Comparison of ENCODE assay signal across 25 cellular contexts in genomic region chr4:148437439-148437838, GRCh38. TPM values are rescaled to one million over a fixed set of nuclear protein-coding genes. Genes with fewer than 3 reads are reported as not detected.
DNase-seq lines count a peak whose midpoint lies in the region; ATAC-seq, FAIRE-seq and TF ChIP-seq lines count a peak whose summit lies in the region.
"Had no signal": no experiment of that assay in that cellular context is flagged by ENCODE, and none has a peak within 500 bp of the region (broad histone marks: within the 10 kb centered on the region; RNA-seq: fewer than 3 reads in every experiment).

No MANE protein-coding gene starts in this region.

- no peak overlapping the region for H2BK5ac ChIP-seq in mesendoderm (ENCODE audit: low read length)

- in situ Hi-C loops in HepG2 (cut with HindIII; ENCODE audit: extremely low pct_ligation_motif_present, low pct_unique_long_range_greater_than_20kb): no loop called here

- no peak overlapping the region for H3K27ac Mint-ChIP-seq in naive thymus-derived CD4-positive, alpha-beta T cell
- H3K27ac Mint-ChIP-seq: CD14-positive monocyte; CD4-positive, CD25-positive, alpha-beta regulatory T cell; CD8-positive, alpha-beta T cell had no signal

- H3K9me3 Mint-ChIP-seq in naive thymus-derived CD4-positive, alpha-beta T cell: no peaks in the 10 kb centered on the region
- H3K9me3 Mint-ChIP-seq: CD4-positive, CD25-positive, alpha-beta regulatory T cell; CD8-positive, alpha-beta T cell had no signal

- H4K5ac ChIP-seq in mesendoderm (ENCODE audit: low read length): no peak overlapping the region

- H3K4ac ChIP-seq in mesendoderm (ENCODE audit: low read depth, low read length): no peak overlapping the region

- H3K4me3 ChIP-seq in liver (ENCODE audit: low read depth in 1 of 3, low read length in 3 of 3) (no peak overlapping the region), HepG2 (replicated peaks in 1 of 3; ENCODE audit: insufficient read depth in 1 of 3, low read depth in 2 of 3, low read length in 3 of 3) (no peak overlapping the region), Loucy (ENCODE audit: low read length, poor library complexity, severe bottlenecking) (no peak overlapping the region), mesendoderm (ENCODE audit: low read length) (no peak overlapping the region)
- H3K4me3 ChIP-seq in naive thymus-derived CD4-positive, alpha-beta T cell (ENCODE audit: low read length): no peak overlapping the region
- H3K4me3 ChIP-seq: BLaER1 had no signal

- no peak for DNase-seq in HepG2 (ENCODE audit: low spot score)
- peak; percentile 56 for DNase-seq in left lobe of liver (ENCODE audit: low spot score)
- DNase-seq in naive thymus-derived CD4-positive, alpha-beta T cell: no peak
- no peak for DNase-seq in mesendoderm
- DNase-seq in erythroblast (lab: John Stamatoyannopoulos, UW): no peak
- DNase-seq: 8988T; ACHN; BE2C; C1 segment of cervical spinal cord; Caco-2; Calu3; CD4-positive, CD25-positive, alpha-beta regulatory T cell; CD8-positive, alpha-beta T cell; DMS79 treated with DMSO at 0.1 percent for 48 hours; GF-D8 had no signal

- H2BK120ac ChIP-seq in mesendoderm (ENCODE audit: low read depth, low read length): no peak overlapping the region

- H3K27ac ChIP-seq in liver (ENCODE audit: low read depth in 1 of 2, low read length in 2 of 2): no peak overlapping the region
- H3K27ac ChIP-seq in HepG2 (ENCODE audit: extremely low read length, insufficient read depth, low read length): no peak overlapping the region
- no peak overlapping the region for H3K27ac ChIP-seq in naive thymus-derived CD4-positive, alpha-beta T cell (ENCODE audit: low read depth, low read length)
- no peak overlapping the region for H3K27ac ChIP-seq in mesendoderm (ENCODE audit: low read depth, low read length)
- H3K27ac ChIP-seq: BLaER1 had no signal

- BruUV-seq in HepG2 (replicated peaks; lab: Mats Ljungman, UMichigan): no TSS peak

- TF ChIP-seq CTCF in liver (IDR thresholded peaks at IDR 0.05; ENCODE audit: low read depth, low read length, missing input control): no peak
- no peak for TF ChIP-seq CTCF in HepG2 (CRISPR knock-in tag; IDR thresholded peaks at IDR 0.05)
- no peak for TF ChIP-seq CTCF in Loucy (conservative IDR thresholded peaks at IDR 0.05; ENCODE audit: low read length)

- H3K23ac ChIP-seq in mesendoderm (ENCODE audit: low read length): no peak overlapping the region

- no peak for FAIRE-seq in HepG2 (lab: Jason Lieb, UNC)
- FAIRE-seq: A204.1, D721Med, G401.6, GM12891, GM19239 had no signal

- no peak overlapping the region for H4K8ac ChIP-seq in mesendoderm (ENCODE audit: low read depth, low read length)

- POLR2A ChIA-PET in HepG2 (lab: Yijun Ruan, JAX): no interaction called here
- POLR2A ChIA-PET in naive thymus-derived CD4-positive, alpha-beta T cell (lab: Charles Lee): interaction anchor here (1.5 kb wide), 1 partner anchor 9 kb away, joined by 5 read pairs; no protein-coding TSS in a partner anchor

- CTCF ChIA-PET in HepG2 (lab: Yijun Ruan, JAX; ENCODE audit: low intra/inter-chr PET ratio, low total read pairs): no interaction called here
- CTCF ChIA-PET in naive thymus-derived CD4-positive, alpha-beta T cell (lab: Charles Lee): no interaction called here

- no peak overlapping the region for H3K9ac ChIP-seq in liver (ENCODE audit: low read depth in 1 of 2, low read length in 2 of 2)
- no peak overlapping the region for H3K9ac ChIP-seq in HepG2 (ENCODE audit: insufficient read depth, low read depth, low read length)
- no peak overlapping the region for H3K9ac ChIP-seq in Loucy (ENCODE audit: low read depth, low read length, poor library complexity, severe bottlenecking)
- H3K9ac ChIP-seq in mesendoderm (ENCODE audit: low read length): no peak overlapping the region
- H3K9ac ChIP-seq: BLaER1 had no signal

- H3K79me1 ChIP-seq in mesendoderm (ENCODE audit: low read length): no peaks in the 10 kb centered on the region

- H3K4me1 ChIP-seq in liver (ENCODE audit: control insufficient read depth in 4 of 4, insufficient read depth in 4 of 4, low read length in 3 of 4) (peaks cover 7 to 57% (median 40%) of the 10 kb centered on the region in 4 donors), HepG2 (ENCODE audit: insufficient read depth, low read length) (0 out of 2 replicates have a peak, but pooled peaks cover 8% of the 10 kb centered on the region), Loucy (ENCODE audit: insufficient read depth, low read length, poor library complexity, severe bottlenecking) (peaks cover 24% of the 10 kb centered on the region), mesendoderm (ENCODE audit: control insufficient read depth, low read depth, low read length) (no peaks in the 10 kb centered on the region)
- H3K4me1 ChIP-seq in naive thymus-derived CD4-positive, alpha-beta T cell (ENCODE audit: control insufficient read depth in 2 of 2, insufficient read depth in 2 of 2, low read length in 2 of 2): peaks cover 12 to 38% of the 10 kb centered on the region in 2 donors
- H3K4me1 ChIP-seq: BE2C, Caco-2 had no signal

- no peaks in the 10 kb centered on the region for H3K9me2 ChIP-seq in Loucy (replicated peaks; ENCODE audit: low read depth, low read length)

- TF ChIP-seq POLR2A in HepG2 (IDR thresholded peaks at IDR 0.05; ENCODE audit: insufficient read depth in 1 of 2, low read depth in 2 of 2, low read length in 2 of 2) (no peak), erythroblast (IDR thresholded peaks at IDR 0.05; ENCODE audit: low read length) (no peak)

- peaks cover 0 to 27% (median 0%) of the 10 kb centered on the region in 5 donors for H3K27me3 Mint-ChIP-seq in naive thymus-derived CD4-positive, alpha-beta T cell

- peak in 1 of 2 donors; percentile 2 for TF ChIP-seq RAD21 in liver (IDR thresholded peaks at IDR 0.05)
- TF ChIP-seq RAD21 in HepG2 (CRISPR knock-in tag; IDR thresholded peaks at IDR 0.05): no peak

- ATAC-seq in HepG2 (no peak), left lobe of liver (peak; percentile 21), GM18868 (IDR thresholded peaks at IDR 0.05; ENCODE audit: unreplicated experiment) (no peak)
- ATAC-seq in naive thymus-derived CD4-positive, alpha-beta T cell: no peak
- ATAC-seq: CD8-positive, alpha-beta T cell had no signal

- peaks cover 0 to 26% (median 12%) of the 10 kb centered on the region in 5 donors for H3K36me3 Mint-ChIP-seq in naive thymus-derived CD4-positive, alpha-beta T cell
- H3K36me3 Mint-ChIP-seq: CD14-positive monocyte had no signal

- no peak overlapping the region for H3K18ac ChIP-seq in mesendoderm (ENCODE audit: low read length)

- H3K79me2 ChIP-seq in HepG2 (ENCODE audit: insufficient read depth, low read length): no peaks in the 10 kb centered on the region
- H3K79me2 ChIP-seq in Loucy (ENCODE audit: insufficient read depth, low read length): no peaks in the 10 kb centered on the region
- H3K79me2 ChIP-seq in mesendoderm (ENCODE audit: control insufficient read depth, insufficient read depth, low read length): no peaks in the 10 kb centered on the region

- H3K9me3 ChIP-seq in liver (ENCODE audit: control insufficient read depth in 4 of 4, low read length in 3 of 4) (no peaks in the 10 kb centered on the region), HepG2 (ENCODE audit: low read length) (no peaks in the 10 kb centered on the region), Loucy (ENCODE audit: insufficient read depth, low read depth, low read length) (no peaks in the 10 kb centered on the region)
- no peaks in the 10 kb centered on the region for H3K9me3 ChIP-seq in naive thymus-derived CD4-positive, alpha-beta T cell (ENCODE audit: control insufficient read depth in 2 of 3, low read length in 3 of 3)
- H3K9me3 ChIP-seq: BE2C, BLaER1, Caco-2 had no signal

- intact Hi-C loops in HepG2 (cut with micrococcal nuclease; ENCODE audit: unreplicated experiment): no loop called here
- intact Hi-C loops in naive thymus-derived CD4-positive, alpha-beta T cell (cut with micrococcal nuclease): no loop called here

- no peaks in the 10 kb centered on the region for H3K27me3 ChIP-seq in liver (ENCODE audit: control insufficient read depth in 4 of 4, insufficient read depth in 4 of 4, low read length in 3 of 4)
- H3K27me3 ChIP-seq in HepG2 (ENCODE audit: control insufficient read depth in 1 of 2, insufficient read depth in 2 of 2, low read length in 2 of 2): peaks cover 0 to 11% of the 10 kb centered on the region in 2 experiments; a peak in 2 of 5 replicates
- no peaks in the 10 kb centered on the region for H3K27me3 ChIP-seq in Loucy (ENCODE audit: insufficient read depth, low read length, poor library complexity, severe bottlenecking)
- no peaks in the 10 kb centered on the region for H3K27me3 ChIP-seq in naive thymus-derived CD4-positive, alpha-beta T cell (ENCODE audit: control insufficient read depth in 2 of 2, insufficient read depth in 2 of 2, low read length in 2 of 2)
- H3K27me3 ChIP-seq in mesendoderm (ENCODE audit: insufficient read depth, low read length, poor library complexity): no peaks in the 10 kb centered on the region

- H3K56ac ChIP-seq in mesendoderm (ENCODE audit: low read length): no peak overlapping the region

- peaks cover 9 to 90% (median 82%) of the 10 kb centered on the region in 7 donors for H3K4me1 Mint-ChIP-seq in naive thymus-derived CD4-positive, alpha-beta T cell

- H3K36me3 ChIP-seq in liver (ENCODE audit: control insufficient read depth in 4 of 4, insufficient read depth in 3 of 4, low read depth in 1 of 4, low read length in 3 of 4): no peaks in the 10 kb centered on the region
- no peaks in the 10 kb centered on the region for H3K36me3 ChIP-seq in HepG2 (replicated peaks in 1 of 2; ENCODE audit: control insufficient read depth in 1 of 2, insufficient read depth in 2 of 2, low read length in 2 of 2)
- H3K36me3 ChIP-seq in Loucy (ENCODE audit: insufficient read depth, low read length): no peaks in the 10 kb centered on the region
- H3K36me3 ChIP-seq in naive thymus-derived CD4-positive, alpha-beta T cell (ENCODE audit: control insufficient read depth in 2 of 3, insufficient read depth in 3 of 3, low read length in 3 of 3): peaks cover 0 to 16% (median 0%) of the 10 kb centered on the region in 3 experiments
- H3K36me3 ChIP-seq in mesendoderm (ENCODE audit: control insufficient read depth, insufficient read depth, low read length): no peaks in the 10 kb centered on the region
- H3K36me3 ChIP-seq: BE2C, BLaER1 had no signal

- H3K4me2 ChIP-seq in HepG2 (ENCODE audit: low read depth, low read length): no peak overlapping the region
- peak overlapping the region; percentile 10 for H3K4me2 ChIP-seq in Loucy (ENCODE audit: low read depth, low read length, poor library complexity, severe bottlenecking)
- H3K4me2 ChIP-seq in mesendoderm (ENCODE audit: low read length): no peak overlapping the region
- H3K4me2 ChIP-seq: BLaER1 had no signal

- TF ChIP-seq EP300 in HepG2 (IDR thresholded peaks at IDR 0.05; ENCODE audit: low read depth in 2 of 2, low read length in 2 of 2) (no peak), HepG2 (CRISPR knock-in tag; IDR thresholded peaks at IDR 0.05; ENCODE audit: borderline replicate concordance) (no peak)

- no peak overlapping the region for H2AFZ ChIP-seq in HepG2 (ENCODE audit: low read length)
- no peak overlapping the region for H2AFZ ChIP-seq in Loucy (ENCODE audit: low read length)

- peak overlapping the region in 6 of 10 donors; percentile 6 to 34 (median 14) for H3K4me3 Mint-ChIP-seq in naive thymus-derived CD4-positive, alpha-beta T cell
- H3K4me3 Mint-ChIP-seq: CD14-positive monocyte; CD8-positive, alpha-beta T cell had no signal

- H4K20me1 ChIP-seq in HepG2 (ENCODE audit: insufficient read depth, low read length): no peaks in the 10 kb centered on the region
- no peaks in the 10 kb centered on the region for H4K20me1 ChIP-seq in Loucy (ENCODE audit: insufficient read depth, low read length, poor library complexity, severe bottlenecking)

- no peak overlapping the region for H2BK15ac ChIP-seq in mesendoderm (replicated peaks; ENCODE audit: low read depth)

- H2AK5ac ChIP-seq in mesendoderm (ENCODE audit: low read length): no peak overlapping the region

- WGBS in liver: 29% methylated on average over 2 of the region's 2 CpGs
- WGBS in HepG2 (ENCODE audit: low lambda C conversion rate): 0% methylated on average over 2 of the region's 2 CpGs
- WGBS in mesendoderm (ENCODE audit: extremely low coverage, insufficient coverage, low lambda C conversion rate): no CpG with 5 or more reads among the region's 2 CpGs

- H3F3A ChIP-seq in Loucy (ENCODE audit: low read depth): no peaks in the 10 kb centered on the region

RNA-seq across cellular contexts. Expression of gene NR3C2, which starts 4.8 kb away (rescaled TPM):
- total RNA-seq in liver: 10 to 100 TPM in 1 of 2 donors, 1 to 10 TPM in 1; 2.1 to 11.5 TPM
- polyA plus RNA-seq in liver: 1 to 10 TPM; 2.0 to 4.3 TPM
- 0.32 and 0.46 TPM in 2 replicates for total RNA-seq in HepG2 (2016; rRNA removed; fragmentation: Illumina TruSeq; extraction: Trizol)
- total RNA-seq in HepG2 (2016; cell fraction: cytosol; rRNA removed; fragmentation: Illumina TruSeq; extraction: Trizol; ENCODE audit: low read depth): 0.30 and 0.44 TPM in 2 replicates
- total RNA-seq in HepG2 (2016; cell fraction: insoluble cytoplasmic fraction; rRNA removed; fragmentation: Illumina TruSeq; extraction: Trizol): 0.25 and 0.37 TPM in 2 replicates
- 0.25 and 0.45 TPM in 2 replicates for total RNA-seq in HepG2 (2016; cell fraction: membrane; rRNA removed; fragmentation: Illumina TruSeq; extraction: Trizol)
- 1.1 and 1.6 TPM in 2 replicates for total RNA-seq in HepG2 (2016; cell fraction: nucleus; rRNA removed; fragmentation: Illumina TruSeq; extraction: Trizol)
- polyA plus RNA-seq in HepG2 (2011; rRNA removed): 0.20 and 0.26 TPM in 2 replicates
- polyA plus RNA-seq in HepG2 (2011; cell fraction: cytosol; rRNA removed): 0.09 and 0.21 TPM in 2 replicates
- polyA plus RNA-seq in HepG2 (2011; cell fraction: nucleus; rRNA removed): 0.29 and 0.50 TPM in 2 replicates
- 0.21 and 0.32 TPM in 2 replicates for polyA plus RNA-seq in HepG2 (2012)
- not detected in 2 replicates for polyA plus RNA-seq in HepG2 (2016; cell fraction: cytosol; fragmentation: Illumina TruSeq; extraction: Trizol; ENCODE audit: low read depth)
- 0.39 and 0.41 TPM in 2 replicates for polyA plus RNA-seq in HepG2 (2016; cell fraction: insoluble cytoplasmic fraction; fragmentation: Illumina TruSeq; extraction: Trizol; ENCODE audit: low read depth)
- polyA plus RNA-seq in HepG2 (2016; cell fraction: membrane; fragmentation: Illumina TruSeq; extraction: Trizol; ENCODE audit: low read depth): 0.08 and 0.16 TPM in 2 replicates
- polyA plus RNA-seq in HepG2 (2016; cell fraction: nucleus; fragmentation: Illumina TruSeq; extraction: Trizol; ENCODE audit: insufficient read depth, low read depth): 0.16 and 0.33 TPM in 2 replicates
- 0.19 and 1.1 TPM in 2 replicates for polyA minus RNA-seq in HepG2 (2011; rRNA and poly(A)+ RNA removed; ENCODE audit: low replicate concordance)
- 0.18 and 1.6 TPM in 2 replicates for polyA minus RNA-seq in HepG2 (2011; cell fraction: cytosol; rRNA and poly(A)+ RNA removed)
- 3.0 and 3.7 TPM in 2 replicates for polyA minus RNA-seq in HepG2 (2011; cell fraction: nucleus; rRNA and poly(A)+ RNA removed)
- total RNA-seq in left lobe of liver: 12.0 TPM
- total RNA-seq in naive thymus-derived CD4-positive, alpha-beta T cell: 10 to 100 TPM in 4 of 5 experiments, 1 to 10 TPM in 1; 2.2 to 55.2 (median 49.3) TPM
- polyA plus RNA-seq in naive thymus-derived CD4-positive, alpha-beta T cell: 1 to 10 TPM; 8.2 to 9.7 TPM
- 0.44 TPM for polyA plus RNA-seq in mesendoderm (2013, experiment 1 of 2)
- polyA plus RNA-seq in mesendoderm (2013, experiment 2 of 2): 0.80 TPM
